21 cellular contexts compared by ENCODE assay signal in genomic region chr17:17345686-17346427, GRCh38.
"Had no signal": no experiment of that assay in that cellular context is flagged by ENCODE, and none has a peak within 500 bp of the region (broad histone marks: within the 10 kb centered on the region; RNA-seq: fewer than 3 reads in every experiment).

No MANE protein-coding gene starts in this region.

- H3K27me3 Mint-ChIP-seq: activated naive CD4-positive, alpha-beta T cell treated with anti-CD3 and anti-CD28 coated beads, Interleukin-2, amount 50 U/mL, for 24 hours; naive thymus-derived CD4-positive, alpha-beta T cell; stimulated activated naive B cell treated with anti-CD40 and anti-IgM and Interleukin-4, amounts not matched to agents 10 μg/mL and 1 μg/mL and 100 μg/mL, for 72 hours; T-cell had no signal

- H3K4me3 ChIP-seq: body of pancreas, colonic mucosa, mucosa of descending colon, tibial nerve, vagina had no signal

- H3K4me2 ChIP-seq: SK-N-SH had no signal

- H3K9ac ChIP-seq: SK-N-SH had no signal

- DNase-seq: activated CD4-positive, alpha-beta T cell treated with anti-CD3 and anti-CD28 coated beads for 1 hour; activated CD4-positive, alpha-beta T cell treated with anti-CD3 and anti-CD28 coated beads, Interleukin-2, amount 50 U/mL, for 4 hours; activated T-cell treated with anti-CD3 and anti-CD28 coated beads, Interleukin-2, amount 50 U/mL, for 1 hour; amniotic stem cell; body of pancreas; caudate nucleus; colonic mucosa; effector CD4-positive, alpha-beta T cell; foreskin fibroblast; left colon; mucosa of descending colon; naive thymus-derived CD4-positive, alpha-beta T cell; stimulated activated naive B cell treated with anti-CD40 and anti-IgM and Interleukin-4, amounts not matched to agents 10 μg/mL and 1 μg/mL and 100 μg/mL, for 72 hours; T-cell; T1000 had no signal

- H3K36me3 ChIP-seq: colonic mucosa, vagina had no signal

- H3K36me3 Mint-ChIP-seq: activated naive CD4-positive, alpha-beta T cell treated with anti-CD3 and anti-CD28 coated beads, Interleukin-2, amount 50 U/mL, for 24 hours; stimulated activated naive B cell treated with anti-CD40 and anti-IgM and Interleukin-4, amounts not matched to agents 10 μg/mL and 1 μg/mL and 100 μg/mL, for 72 hours; T-cell had no signal

- H3K9me3 Mint-ChIP-seq: activated naive CD4-positive, alpha-beta T cell treated with anti-CD3 and anti-CD28 coated beads, Interleukin-2, amount 50 U/mL, for 24 hours; activated T-helper 2 cell treated with anti-CD3 and anti-CD28 coated beads, Interferon-gamma antibody, Interleukin-2, Interleukin-4, amounts not matched to agents 10 μg/mL and 5 μg/mL and 100 μg/mL, durations not matched to agents 14 hours and 24 hours and 36 hours; naive thymus-derived CD4-positive, alpha-beta T cell; stimulated activated naive B cell treated with anti-CD40 and anti-IgM and Interleukin-4, amounts not matched to agents 10 μg/mL and 1 μg/mL and 100 μg/mL, for 72 hours; T-cell had no signal

- FAIRE-seq: endothelial cell of umbilical vein had no signal

- ATAC-seq: body of pancreas; left colon; mucosa of descending colon; naive thymus-derived CD4-positive, alpha-beta T cell; stimulated activated naive B cell treated with anti-CD40 and anti-IgM and Interleukin-4, amounts not matched to agents 10 μg/mL and 1 μg/mL and 100 μg/mL, for 72 hours; T-cell had no signal

- H3K4me1 Mint-ChIP-seq: activated naive CD4-positive, alpha-beta T cell treated with anti-CD3 and anti-CD28 coated beads, Interleukin-2, amount 50 U/mL, for 24 hours; naive thymus-derived CD4-positive, alpha-beta T cell; stimulated activated naive B cell treated with anti-CD40 and anti-IgM and Interleukin-4, amounts not matched to agents 10 μg/mL and 1 μg/mL and 100 μg/mL, for 72 hours; T-cell had no signal

- H3K27ac Mint-ChIP-seq: activated naive CD4-positive, alpha-beta T cell treated with anti-CD3 and anti-CD28 coated beads, Interleukin-2, amount 50 U/mL, for 24 hours; activated T-helper 2 cell treated with anti-CD3 and anti-CD28 coated beads, Interferon-gamma antibody, Interleukin-2, Interleukin-4, amounts not matched to agents 10 μg/mL and 5 μg/mL and 100 μg/mL, durations not matched to agents 14 hours and 24 hours and 36 hours; naive thymus-derived CD4-positive, alpha-beta T cell; stimulated activated naive B cell treated with anti-CD40 and anti-IgM and Interleukin-4, amounts not matched to agents 10 μg/mL and 1 μg/mL and 100 μg/mL, for 72 hours; T-cell had no signal

- H3K4me3 Mint-ChIP-seq: activated naive CD4-positive, alpha-beta T cell treated with anti-CD3 and anti-CD28 coated beads, Interleukin-2, amount 50 U/mL, for 24 hours; naive thymus-derived CD4-positive, alpha-beta T cell; stimulated activated naive B cell treated with anti-CD40 and anti-IgM and Interleukin-4, amounts not matched to agents 10 μg/mL and 1 μg/mL and 100 μg/mL, for 72 hours; T-cell had no signal

- H3K27ac ChIP-seq: body of pancreas, colonic mucosa, tibial nerve, vagina had no signal

- H3K9me3 ChIP-seq: body of pancreas, colonic mucosa, mucosa of descending colon, SK-N-SH, tibial nerve, vagina had no signal

- H3K27me3 ChIP-seq: body of pancreas, colonic mucosa, tibial nerve, vagina had no signal

- H3K4me1 ChIP-seq: body of pancreas, colonic mucosa, tibial nerve, vagina had no signal
